Comparison of ENCODE assay signal across 23 cellular contexts in genomic region chr12:70032076-70032475, GRCh38.
DNase-seq lines count a peak whose midpoint lies in the region; ATAC-seq, FAIRE-seq and TF ChIP-seq lines count a peak whose summit lies in the region.
"Had no signal": no experiment of that assay in that cellular context is flagged by ENCODE, and none has a peak within 500 bp of the region (broad histone marks: within the 10 kb centered on the region; RNA-seq: fewer than 3 reads in every experiment).

No MANE protein-coding gene starts in this region.

- TF ChIP-seq CTCF in GM12865 (IDR thresholded peaks at IDR 0.05; ENCODE audit: insufficient read depth, low read depth, low read length, missing control alignments), result no peak
- TF ChIP-seq CTCF in K562 (IDR thresholded peaks at IDR 0.05 in 2 of 3, conservative IDR thresholded peaks at IDR 0.05 in 1 of 3; ENCODE audit: insufficient read depth in 2 of 3, low read depth in 1 of 3, low read length in 3 of 3), result no peak
- no peak for TF ChIP-seq CTCF in hepatocyte (IDR thresholded peaks at IDR 0.05; ENCODE audit: poor library complexity)

- H3K9me1 ChIP-seq in K562 (ENCODE audit: control insufficient read depth, insufficient read depth, low read length), result no peaks in the 10 kb centered on the region

- H2AFZ ChIP-seq in K562 (ENCODE audit: low read depth, low read length) (no peak overlapping the region), hepatocyte (no peak overlapping the region)

- no peak overlapping the region for H3K9ac ChIP-seq in K562 (ENCODE audit: insufficient read depth in 1 of 2, low read depth in 2 of 2, low read length in 2 of 2)

- BruUV-seq in K562 (replicated peaks; lab: Mats Ljungman, UMichigan), result no TSS peak

- no peak for ATAC-seq in K562
- ATAC-seq: activated CD4-positive, CD25-positive, alpha-beta regulatory T cell treated with anti-CD3 and anti-CD28 coated beads, Interleukin-2, amount 50 U/mL, for 24 hours; effector memory CD8-positive, alpha-beta T cell had no signal

- CTCF ChIA-PET in K562 (lab: Yijun Ruan, JAX; ENCODE audit: low intra/inter-chr PET ratio), result no interaction called here
- CTCF ChIA-PET in activated CD4-positive, alpha-beta memory T cell treated with anti-CD3 and anti-CD28 coated beads, Interleukin-2, amount 10 ng/mL, durations not matched to agents 7 days and 5 days (lab: Charles Lee), result no interaction called here

- TF ChIP-seq POLR2A in K562 (conservative IDR thresholded peaks at IDR 0.05), result no peak

- H3K9me3 Mint-ChIP-seq in activated CD4-positive, alpha-beta memory T cell treated with anti-CD3 and anti-CD28 coated beads, Interleukin-2, amount 10 ng/mL, durations not matched to agents 7 days and 5 days, result no peaks in the 10 kb centered on the region
- H3K9me3 Mint-ChIP-seq: CD4-positive, alpha-beta T cell; effector memory CD8-positive, alpha-beta T cell had no signal

- no peak overlapping the region for H3K4me3 Mint-ChIP-seq in activated CD4-positive, alpha-beta memory T cell treated with anti-CD3 and anti-CD28 coated beads, Interleukin-2, amount 10 ng/mL, durations not matched to agents 7 days and 5 days
- H3K4me3 Mint-ChIP-seq: CD4-positive, alpha-beta T cell; effector memory CD8-positive, alpha-beta T cell had no signal

- H3K36me3 ChIP-seq in K562 (ENCODE audit: control insufficient read depth, insufficient read depth, low read length) (no peaks in the 10 kb centered on the region), hepatocyte (replicated peaks; ENCODE audit: insufficient read depth, low read depth) (no peaks in the 10 kb centered on the region)
- H3K36me3 ChIP-seq: brain microvascular endothelial cell, colonic mucosa, MG63, prostate gland, stomach, tibial artery had no signal

- H3K9me2 ChIP-seq in hepatocyte (replicated peaks; ENCODE audit: insufficient read depth), result no peaks in the 10 kb centered on the region

- POLR2A ChIA-PET in K562 (lab: Yijun Ruan, JAX), result interaction anchor here (1.2 kb wide), 1 partner anchor 12 kb away, joined by 5 read pairs; no protein-coding TSS in a partner anchor
- POLR2A ChIA-PET in activated CD4-positive, alpha-beta memory T cell treated with anti-CD3 and anti-CD28 coated beads, Interleukin-2, amount 10 ng/mL, durations not matched to agents 7 days and 5 days (lab: Charles Lee), result no interaction called here

- no peak overlapping the region for H3K27ac Mint-ChIP-seq in activated CD4-positive, alpha-beta memory T cell treated with anti-CD3 and anti-CD28 coated beads, Interleukin-2, amount 10 ng/mL, durations not matched to agents 7 days and 5 days
- H3K27ac Mint-ChIP-seq: CD4-positive, alpha-beta T cell; effector memory CD8-positive, alpha-beta T cell had no signal

- no peak for TF ChIP-seq RAD21 in K562 (CRISPR knock-in tag; conservative IDR thresholded peaks at IDR 0.05 in 1 of 2, IDR thresholded peaks at IDR 0.05 in 1 of 2)

- H3K27ac ChIP-seq in K562 (ENCODE audit: extremely low read depth, low read depth, low read length) (no peak overlapping the region), hepatocyte (peak overlapping the region; percentile 4)
- H3K27ac ChIP-seq: brain microvascular endothelial cell, colonic mucosa, prostate gland, stomach, tibial artery had no signal

- H4K20me1 ChIP-seq in K562 (replicated peaks; ENCODE audit: control insufficient read depth, insufficient read depth, low read length) (no peaks in the 10 kb centered on the region), hepatocyte (ENCODE audit: insufficient read depth, poor library complexity, severe bottlenecking) (no peaks in the 10 kb centered on the region)

- no peak overlapping the region for H3K4me3 ChIP-seq in GM12865 (ENCODE audit: low read depth, low read length)
- no peak overlapping the region for H3K4me3 ChIP-seq in K562
- H3K4me3 ChIP-seq in hepatocyte, result no peak overlapping the region
- H3K4me3 ChIP-seq: colonic mucosa, lung, MG63, prostate gland, stomach, tibial artery had no signal

- peaks cover 14% of the 10 kb centered on the region for H3K27me3 Mint-ChIP-seq in activated CD4-positive, alpha-beta memory T cell treated with anti-CD3 and anti-CD28 coated beads, Interleukin-2, amount 10 ng/mL, durations not matched to agents 7 days and 5 days
- H3K27me3 Mint-ChIP-seq: CD4-positive, alpha-beta T cell had no signal

- FAIRE-seq in K562 (lab: Jason Lieb, UNC), result no peak
- FAIRE-seq: keratinocyte had no signal

- H3K4me2 ChIP-seq in K562 (ENCODE audit: insufficient read depth, low read length), result no peak overlapping the region
- no peak overlapping the region for H3K4me2 ChIP-seq in hepatocyte

- no peaks in the 10 kb centered on the region for H3K27me3 ChIP-seq in K562 (ENCODE audit: control insufficient read depth in 2 of 2, insufficient read depth in 2 of 2, low read length in 2 of 2)
- no peaks in the 10 kb centered on the region for H3K27me3 ChIP-seq in hepatocyte
- H3K27me3 ChIP-seq: brain microvascular endothelial cell, colonic mucosa, MG63, stomach, tibial artery had no signal

- intact Hi-C loops in K562 (cut with micrococcal nuclease), result no loop called here

- in situ Hi-C loops in K562 (cut with MboI), result no loop called here

- H3K4me1 Mint-ChIP-seq in activated CD4-positive, alpha-beta memory T cell treated with anti-CD3 and anti-CD28 coated beads, Interleukin-2, amount 10 ng/mL, durations not matched to agents 7 days and 5 days, result no peaks in the 10 kb centered on the region

- H3K36me3 Mint-ChIP-seq in activated CD4-positive, alpha-beta memory T cell treated with anti-CD3 and anti-CD28 coated beads, Interleukin-2, amount 10 ng/mL, durations not matched to agents 7 days and 5 days (ENCODE audit: low read depth), result no peaks in the 10 kb centered on the region

- H3K4me1 ChIP-seq in K562 (replicated peaks in 1 of 2; ENCODE audit: control insufficient read depth in 2 of 2, insufficient read depth in 2 of 2, low read length in 2 of 2) (no peaks in the 10 kb centered on the region), hepatocyte (ENCODE audit: insufficient read depth) (no peaks in the 10 kb centered on the region)
- H3K4me1 ChIP-seq: colonic mucosa, prostate gland, stomach, tibial artery had no signal

- no peak for TF ChIP-seq EP300 in K562 (IDR thresholded peaks at IDR 0.05; ENCODE audit: low read length)

- DNase-seq in GM12865 (ENCODE audit: low read depth), result peak; percentile 21
- DNase-seq in NCI-H1694 (lab: John Stamatoyannopoulos, UW), result peak; percentile 2
- DNase-seq in K562 (ENCODE audit: extremely low read depth in 1 of 4, low spot score in 3 of 4), result no peak
- DNase-seq in hepatocyte (ENCODE audit: low spot score), result no peak
- DNase-seq in NCI-H526 treated with DMSO at 0.1 percent for 48 hours (lab: John Stamatoyannopoulos, UW), result no peak
- DNase-seq in activated CD4-positive, alpha-beta memory T cell treated with anti-CD3 and anti-CD28 coated beads, Interleukin-2, amount 10 ng/mL, durations not matched to agents 7 days and 5 days, result no peak
- no peak for DNase-seq in UCSD-AML1 (lab: John Stamatoyannopoulos, UW; ENCODE audit: unreplicated experiment)
- DNase-seq: activated CD8-positive, alpha-beta memory T cell treated with anti-CD3 and anti-CD28 coated beads for 24 hours; activated T-cell treated with anti-CD3 and anti-CD28 coated beads, Interleukin-2, amount 50 U/mL, for 1 hour; brain microvascular endothelial cell; CD4-positive, alpha-beta T cell; colonic mucosa; effector memory CD8-positive, alpha-beta T cell; MG63; NCI-H1436; SHP77; stimulated activated CD8-positive, alpha-beta memory T cell treated with anti-CD3 and anti-CD28 coated beads, Interleukin-4, amount 100 ng/mL, for 48 hours; stomach; tibial artery had no signal

- H3K9me3 ChIP-seq in K562 (replicated peaks; ENCODE audit: control insufficient read depth, insufficient read depth, low read depth, low read length) (no peaks in the 10 kb centered on the region), hepatocyte (ENCODE audit: low read depth) (no peaks in the 10 kb centered on the region)
- H3K9me3 ChIP-seq: colonic mucosa, MG63, prostate gland, tibial artery had no signal

- H3K79me2 ChIP-seq in K562 (ENCODE audit: control insufficient read depth, insufficient read depth, low read length) (no peaks in the 10 kb centered on the region), hepatocyte (no peaks in the 10 kb centered on the region)

TF ChIP-seq in K562, 482 proteins besides CTCF, POLR2A, EP300 and RAD21 (continues in another document):
- TF ChIP-seq ETV5 (CRISPR knock-in tag; IDR thresholded peaks at IDR 0.05; ENCODE audit: low read depth) (no peak), SNRNP70 (optimal IDR thresholded peaks at IDR 0.05; ENCODE audit: low read depth, low read length) (no peak), SRSF1 (IDR thresholded peaks at IDR 0.05; ENCODE audit: low read depth, low read length) (no peak), BCL6 (CRISPR knock-in tag; IDR thresholded peaks at IDR 0.05) (no peak), HBP1 (CRISPR knock-in tag; IDR thresholded peaks at IDR 0.05) (no peak), CBX3 (IDR thresholded peaks at IDR 0.05; ENCODE audit: borderline replicate concordance in 1 of 2, low read length in 2 of 2) (no peak), MEIS2 (IDR thresholded peaks at IDR 0.05; ENCODE audit: partially characterized antibody) (peak; percentile 13)

Comparison
In these comparisons a context has a peak if more than half of its experiments do, and no peak if none do; other contexts are left out.
1. DNase-seq: peak in GM12865 (single experiment) and NCI-H1694 (single experiment); none in K562 (0 of 4), hepatocyte (single experiment), NCI-H526 treated with DMSO at 0.1 percent for 48 hours (single experiment), activated CD4-positive, alpha-beta memory T cell treated with anti-CD3 and anti-CD28 coated beads, Interleukin-2, amount 10 ng/mL, durations not matched to agents 7 days and 5 days (single experiment) and UCSD-AML1 (single experiment).